ENCODE assay signal across 19 cellular contexts in genomic region chr3:98185180-98185579, GRCh38. TPM values are rescaled to one million over a fixed set of nuclear protein-coding genes. Genes with fewer than 3 reads are reported as not detected.
DNase-seq lines count a peak whose midpoint lies in the region; ATAC-seq, FAIRE-seq and TF ChIP-seq lines count a peak whose summit lies in the region.
"Had no signal": no experiment of that assay in that cellular context is flagged by ENCODE, and none has a peak within 500 bp of the region (broad histone marks: within the 10 kb centered on the region; RNA-seq: fewer than 3 reads in every experiment).

No MANE protein-coding gene starts in this region.

- H3K4me1 Mint-ChIP-seq in MCF 10A (ENCODE audit: insufficient read depth, unreplicated experiment): no peaks in the 10 kb centered on the region
- H3K4me1 Mint-ChIP-seq in type B pancreatic cell (ENCODE audit: unreplicated experiment): no peaks in the 10 kb centered on the region
- H3K4me1 Mint-ChIP-seq: activated naive CD8-positive, alpha-beta T cell treated with anti-CD3 and anti-CD28 coated beads, Interleukin-2, amount 50 U/mL, for 24 hours had no signal

- H3K4me3 ChIP-seq in breast epithelium (no peak overlapping the region), GM12878 (no peak overlapping the region)
- H3K4me3 ChIP-seq: A549, gastrocnemius medialis, stomach had no signal

- RAD21 ChIA-PET in GM12878 (lab: Charles Lee; ENCODE audit: unreplicated experiment): interaction anchor here (1.0 to 1.2 kb wide), 5 partner anchors 12 to 387 kb away, joined by 3 to 6 read pairs (median 3); no protein-coding TSS in a partner anchor

- H3K9ac ChIP-seq in GM12878 (ENCODE audit: control insufficient read depth, insufficient read depth, low read length): no peak overlapping the region

- no peak for FAIRE-seq in GM12878 (lab: Jason Lieb, UNC)
- FAIRE-seq: A549 had no signal

- no peaks in the 10 kb centered on the region for H3K9me3 Mint-ChIP-seq in MCF 10A (ENCODE audit: unreplicated experiment)
- H3K9me3 Mint-ChIP-seq in type B pancreatic cell: no peaks in the 10 kb centered on the region
- H3K9me3 Mint-ChIP-seq: activated naive CD8-positive, alpha-beta T cell treated with anti-CD3 and anti-CD28 coated beads, Interleukin-2, amount 50 U/mL, for 24 hours; T-helper 1 cell treated with Interleukin-12 subunit alpha and Interleukin-12 subunit beta and Interleukin-4 antibody, amounts not matched to agents 30 μg/mL and 1 μg/mL, for 36 hours had no signal

- no peaks in the 10 kb centered on the region for H3K79me2 ChIP-seq in GM12878 (ENCODE audit: control insufficient read depth, insufficient read depth, low read length)

- DNase-seq in MCF 10A (ENCODE audit: unreplicated experiment): peak; percentile 18
- no peak for DNase-seq in breast epithelium (ENCODE audit: low spot score in 2 of 2)
- peak; percentile 54 for DNase-seq in NCI-H82 (lab: John Stamatoyannopoulos, UW)
- DNase-seq in GM12878 (ENCODE audit: low read depth, low spot score): no peak
- DNase-seq in type B pancreatic cell (ENCODE audit: extremely low spot score, unreplicated experiment): no peak
- DNase-seq in dermis blood vessel endothelial cell: no peak
- DNase-seq in CD1c-positive myeloid dendritic cell (ENCODE audit: extremely low spot score): no peak
- no peak for DNase-seq in activated CD8-positive, alpha-beta memory T cell treated with anti-CD3 and anti-CD28 coated beads, Interleukin-2, amount 50 U/mL, for 48 hours
- DNase-seq: activated naive CD8-positive, alpha-beta T cell treated with anti-CD3 and anti-CD28 coated beads, Interleukin-2, amount 50 U/mL, for 24 hours; activated T-cell treated with anti-CD3 and anti-CD28 coated beads, Interleukin-2, amount 50 U/mL, for 48 hours; COR-L47; gastrocnemius medialis; HFFc6; NCI-H1105; RPMI8226; stomach had no signal

- no peak overlapping the region for H3K27ac Mint-ChIP-seq in MCF 10A (ENCODE audit: low read depth, unreplicated experiment)
- no peak overlapping the region for H3K27ac Mint-ChIP-seq in type B pancreatic cell
- H3K27ac Mint-ChIP-seq: activated naive CD8-positive, alpha-beta T cell treated with anti-CD3 and anti-CD28 coated beads, Interleukin-2, amount 50 U/mL, for 24 hours; HFFc6; T-helper 1 cell treated with Interleukin-12 subunit alpha and Interleukin-12 subunit beta and Interleukin-4 antibody, amounts not matched to agents 30 μg/mL and 1 μg/mL, for 36 hours had no signal

- TF ChIP-seq EP300 in GM12878 (IDR thresholded peaks at IDR 0.05; ENCODE audit: borderline replicate concordance in 1 of 2, control insufficient read depth in 1 of 2, low read depth in 2 of 2, low read length in 2 of 2): no peak

- no peaks in the 10 kb centered on the region for H3K27me3 Mint-ChIP-seq in MCF 10A (ENCODE audit: insufficient read depth, unreplicated experiment)
- no peaks in the 10 kb centered on the region for H3K27me3 Mint-ChIP-seq in type B pancreatic cell
- H3K27me3 Mint-ChIP-seq: activated naive CD8-positive, alpha-beta T cell treated with anti-CD3 and anti-CD28 coated beads, Interleukin-2, amount 50 U/mL, for 24 hours had no signal

- CTCF ChIA-PET in MCF 10A (lab: Yijun Ruan, JAX) (interaction anchor here (0.7 kb wide), 1 partner anchor 144 kb away, joined by 4 read pairs; no protein-coding TSS in a partner anchor), GM12878 (lab: Yijun Ruan, JAX) (interaction anchor here (0.6 to 6.6 kb wide), 10 partner anchors 89 to 628 kb away, joined by 3 to 64 read pairs (median 4); no protein-coding TSS in a partner anchor)

- TF ChIP-seq CTCF in MCF 10A (IDR thresholded peaks at IDR 0.05; ENCODE audit: unreplicated experiment): no peak
- TF ChIP-seq CTCF in breast epithelium (IDR thresholded peaks at IDR 0.05): no peak
- peak; percentile 8 to 39 (median 31); a peak in 3 of 6 replicates for TF ChIP-seq CTCF in GM12878 (IDR thresholded peaks at IDR 0.05 in 2 of 3, conservative IDR thresholded peaks at IDR 0.05 in 1 of 3; ENCODE audit: control insufficient read depth in 2 of 3, extremely low read depth in 1 of 3, insufficient read depth in 1 of 3, low read depth in 3 of 3, low read length in 3 of 3)
- TF ChIP-seq CTCF in type B pancreatic cell (conservative IDR thresholded peaks at IDR 0.05): peak; percentile 15

- H2AFZ ChIP-seq in GM12878 (ENCODE audit: control insufficient read depth, low read depth, low read length): no peak overlapping the region

- intact Hi-C loops in MCF 10A (cut with micrococcal nuclease): loop anchor here (2.0 kb wide), 1 partner anchor 146 kb away; no protein-coding TSS in a partner anchor
- intact Hi-C loops in breast epithelium (cut with DNase I; ENCODE audit: low total_unique reads): no loop called here
- intact Hi-C loops in GM12878 (cut with micrococcal nuclease; ENCODE audit: unreplicated experiment): loop anchor here (1.0 kb wide), 1 partner anchor 146 kb away; no protein-coding TSS in a partner anchor

- H3K4me2 ChIP-seq in GM12878 (ENCODE audit: control insufficient read depth, insufficient read depth): no peak overlapping the region
- H3K4me2 ChIP-seq: A549 had no signal

- H3K9me3 ChIP-seq in breast epithelium: no peaks in the 10 kb centered on the region
- H3K9me3 ChIP-seq in GM12878 (replicated peaks; ENCODE audit: control insufficient read depth, insufficient read depth, low read length): no peaks in the 10 kb centered on the region
- H3K9me3 ChIP-seq: A549, gastrocnemius medialis, stomach had no signal

- peak; percentile 30 for TF ChIP-seq RAD21 in GM12878 (IDR thresholded peaks at IDR 0.05; ENCODE audit: insufficient read depth, low read depth, low read length)

- POLR2A ChIA-PET in MCF 10A (lab: Yijun Ruan, JAX): no interaction called here
- POLR2A ChIA-PET in GM12878 (lab: Charles Lee): interaction anchor here (1.4 kb wide), 1 partner anchor 40 kb away, joined by 3 read pairs; no protein-coding TSS in a partner anchor

- BruUV-seq in MCF 10A (replicated peaks; lab: Mats Ljungman, UMichigan) (no TSS peak), GM12878 (replicated peaks; lab: Mats Ljungman, UMichigan) (no TSS peak)

- no peak overlapping the region for H3K4me3 Mint-ChIP-seq in MCF 10A (ENCODE audit: unreplicated experiment)
- H3K4me3 Mint-ChIP-seq in type B pancreatic cell: no peak overlapping the region
- H3K4me3 Mint-ChIP-seq: activated naive CD8-positive, alpha-beta T cell treated with anti-CD3 and anti-CD28 coated beads, Interleukin-2, amount 50 U/mL, for 24 hours; HFFc6; T-helper 1 cell treated with Interleukin-12 subunit alpha and Interleukin-12 subunit beta and Interleukin-4 antibody, amounts not matched to agents 30 μg/mL and 1 μg/mL, for 36 hours had no signal

- H3K27ac ChIP-seq in breast epithelium: no peak overlapping the region
- no peak overlapping the region for H3K27ac ChIP-seq in GM12878 (ENCODE audit: control insufficient read depth, insufficient read depth)
- H3K27ac ChIP-seq: A549, gastrocnemius medialis, stomach had no signal

- ATAC-seq in GM12878: peak; percentile 27; the same call in 1 of the 3 replicates
- ATAC-seq: activated naive CD8-positive, alpha-beta T cell treated with anti-CD3 and anti-CD28 coated beads, Interleukin-2, amount 50 U/mL, for 24 hours; gastrocnemius medialis had no signal

- no peaks in the 10 kb centered on the region for H3K4me1 ChIP-seq in breast epithelium
- H3K4me1 ChIP-seq in GM12878 (ENCODE audit: control insufficient read depth, insufficient read depth, low read length): no peaks in the 10 kb centered on the region
- H3K4me1 ChIP-seq: A549, gastrocnemius medialis, stomach had no signal

- in situ Hi-C loops in GM12878 (cut with MboI): loop anchor here (5.0 kb wide), 1 partner anchor 142 kb away; no protein-coding TSS in a partner anchor

- TF ChIP-seq POLR2A in breast epithelium (IDR thresholded peaks at IDR 0.05) (no peak), GM12878 (IDR thresholded peaks at IDR 0.05; ENCODE audit: low read depth, low read length) (no peak)

- no peaks in the 10 kb centered on the region for H3K27me3 ChIP-seq in breast epithelium
- H3K27me3 ChIP-seq in GM12878 (replicated peaks in 1 of 2; ENCODE audit: control insufficient read depth in 2 of 2, insufficient read depth in 2 of 2, low read length in 1 of 2): no peaks in the 10 kb centered on the region
- H3K27me3 ChIP-seq: gastrocnemius medialis, stomach had no signal

- SMC1A ChIA-PET in GM12878 (lab: Charles Lee; ENCODE audit: uncharacterized antibody, unreplicated experiment): interaction anchor here (0.7 to 3.7 kb wide), 8 partner anchors 13 to 157 kb away, joined by 3 to 22 read pairs (median 4); no protein-coding TSS in a partner anchor

- H3K36me3 ChIP-seq in breast epithelium (no peaks in the 10 kb centered on the region), GM12878 (ENCODE audit: control insufficient read depth in 2 of 2, insufficient read depth in 2 of 2, low read length in 1 of 2) (no peaks in the 10 kb centered on the region)
- H3K36me3 ChIP-seq: gastrocnemius medialis, stomach had no signal

- H3K36me3 Mint-ChIP-seq in MCF 10A (ENCODE audit: insufficient read depth, unreplicated experiment) (no peaks in the 10 kb centered on the region), type B pancreatic cell (no peaks in the 10 kb centered on the region)

- H4K20me1 ChIP-seq in GM12878 (ENCODE audit: control insufficient read depth, insufficient read depth): no peaks in the 10 kb centered on the region

RNA-seq across cellular contexts. Expression of gene OR5H15, which starts 18.7 kb away (rescaled TPM):
- total RNA-seq in MCF 10A (2022) (not detected in 2 replicates), breast epithelium (not detected), GM12878 (2014; rRNA removed) (not detected in 2 replicates), GM12878 (2014; rRNA removed; fragmentation: Illumina TruSeq; extraction: Trizol) (not detected in 2 replicates), GM12878 (2021) (not detected in 2 replicates), type B pancreatic cell (ENCODE audit: low replicate concordance) (not detected in 2 replicates), dermis blood vessel endothelial cell (not detected in 2 replicates)
- not detected in 2 replicates for total RNA-seq in GM12878 (2013; cell fraction: nucleolus; rRNA removed)
- not detected for polyA plus RNA-seq in GM12878 (2011; ENCODE audit: low read depth)
- polyA plus RNA-seq in GM12878 (2011; rRNA removed) (not detected in 2 replicates), GM12878 (2014; fragmentation: Illumina TruSeq; extraction: Trizol) (not detected in 2 replicates), GM12878 (2014; fragmentation: Nextera tagmentation; extraction: Ambion mirVana) (not detected), GM12878 (2014; rRNA removed) (not detected in 2 replicates), GM12878 (2016; fragmentation: Nextera tagmentation; extraction: Ambion mirVana) (not detected)
- polyA plus RNA-seq in GM12878 (2011; cell fraction: cytosol; rRNA removed): not detected in 2 replicates
- polyA plus RNA-seq in GM12878 (2011; cell fraction: nucleus; rRNA removed): not detected in 2 replicates
- polyA plus RNA-seq in GM12878 (2012): not detected in 2 replicates
- not detected in 2 replicates for polyA minus RNA-seq in GM12878 (2011; rRNA and poly(A)+ RNA removed)
- polyA minus RNA-seq in GM12878 (2011; cell fraction: cytosol; rRNA and poly(A)+ RNA removed): not detected in 2 replicates
- polyA minus RNA-seq in GM12878 (2011; cell fraction: nucleus; rRNA and poly(A)+ RNA removed): not detected in 2 replicates
- total RNA-seq: gastrocnemius medialis, HFFc6, mesenteric fat pad, stomach had no signal
- polyA plus RNA-seq: A549, stomach had no signal

RNA-seq across cellular contexts. Expression of gene OR5H14, which starts 37.9 kb away (rescaled TPM):
- total RNA-seq in MCF 10A (2022) (not detected in 2 replicates), breast epithelium (not detected), GM12878 (2014; rRNA removed) (not detected in 2 replicates), GM12878 (2014; rRNA removed; fragmentation: Illumina TruSeq; extraction: Trizol) (not detected in 2 replicates), GM12878 (2021) (not detected in 2 replicates), type B pancreatic cell (ENCODE audit: low replicate concordance) (not detected in 2 replicates), dermis blood vessel endothelial cell (under 0.01 TPM in 1 of 2 replicates, not detected in the other)
- not detected in 2 replicates for total RNA-seq in GM12878 (2013; cell fraction: nucleolus; rRNA removed)
- not detected for polyA plus RNA-seq in GM12878 (2011; ENCODE audit: low read depth)
- polyA plus RNA-seq in GM12878 (2011; rRNA removed) (not detected in 2 replicates), GM12878 (2014; fragmentation: Illumina TruSeq; extraction: Trizol) (not detected in 2 replicates), GM12878 (2014; fragmentation: Nextera tagmentation; extraction: Ambion mirVana) (not detected), GM12878 (2014; rRNA removed) (not detected in 2 replicates), GM12878 (2016; fragmentation: Nextera tagmentation; extraction: Ambion mirVana) (not detected)
- not detected in 2 replicates for polyA plus RNA-seq in GM12878 (2011; cell fraction: cytosol; rRNA removed)
- not detected in 2 replicates for polyA plus RNA-seq in GM12878 (2011; cell fraction: nucleus; rRNA removed)
- not detected in 2 replicates for polyA plus RNA-seq in GM12878 (2012)
- polyA minus RNA-seq in GM12878 (2011; rRNA and poly(A)+ RNA removed): not detected in 2 replicates
- polyA minus RNA-seq in GM12878 (2011; cell fraction: cytosol; rRNA and poly(A)+ RNA removed): not detected in 2 replicates
- not detected in 2 replicates for polyA minus RNA-seq in GM12878 (2011; cell fraction: nucleus; rRNA and poly(A)+ RNA removed)
- total RNA-seq: gastrocnemius medialis, HFFc6, mesenteric fat pad, stomach had no signal
- polyA plus RNA-seq: A549, stomach had no signal

RNA-seq across cellular contexts. Expression of gene OR5H1, which starts 54.7 kb away (rescaled TPM):
- total RNA-seq in MCF 10A (2022): not detected in 2 replicates
- not detected for total RNA-seq in breast epithelium
- total RNA-seq in GM12878 (2013; cell fraction: nucleolus; rRNA removed): not detected in 2 replicates
- not detected in 2 replicates for total RNA-seq in GM12878 (2014; rRNA removed)
- not detected in 2 replicates for total RNA-seq in GM12878 (2014; rRNA removed; fragmentation: Illumina TruSeq; extraction: Trizol)
- not detected in 2 replicates for total RNA-seq in GM12878 (2021)
- polyA plus RNA-seq in GM12878 (2011; ENCODE audit: low read depth): not detected
- polyA plus RNA-seq in GM12878 (2011; rRNA removed): not detected in 2 replicates
- not detected in 2 replicates for polyA plus RNA-seq in GM12878 (2011; cell fraction: cytosol; rRNA removed)
- polyA plus RNA-seq in GM12878 (2011; cell fraction: nucleus; rRNA removed): not detected in 2 replicates
- polyA plus RNA-seq in GM12878 (2012): not detected in 2 replicates
- polyA plus RNA-seq in GM12878 (2014; fragmentation: Illumina TruSeq; extraction: Trizol): not detected in 2 replicates
- not detected for polyA plus RNA-seq in GM12878 (2014; fragmentation: Nextera tagmentation; extraction: Ambion mirVana)
- not detected in 2 replicates for polyA plus RNA-seq in GM12878 (2014; rRNA removed)
- not detected for polyA plus RNA-seq in GM12878 (2016; fragmentation: Nextera tagmentation; extraction: Ambion mirVana)
- not detected in 2 replicates for polyA minus RNA-seq in GM12878 (2011; rRNA and poly(A)+ RNA removed)
- not detected in 2 replicates for polyA minus RNA-seq in GM12878 (2011; cell fraction: cytosol; rRNA and poly(A)+ RNA removed)
- polyA minus RNA-seq in GM12878 (2011; cell fraction: nucleus; rRNA and poly(A)+ RNA removed): not detected in 2 replicates
- total RNA-seq in type B pancreatic cell (ENCODE audit: low replicate concordance): not detected in 2 replicates
- not detected in 2 replicates for total RNA-seq in dermis blood vessel endothelial cell
- total RNA-seq: gastrocnemius medialis, HFFc6, mesenteric fat pad, stomach had no signal
- polyA plus RNA-seq: A549, stomach had no signal

Comparison
In these comparisons a context has a peak if more than half of its experiments do, and no peak if none do; other contexts are left out.
1. DNase-seq: peak in MCF 10A (single experiment) and NCI-H82 (single experiment); none in breast epithelium (0 of 2), GM12878 (single experiment), type B pancreatic cell (single experiment), dermis blood vessel endothelial cell (single experiment), CD1c-positive myeloid dendritic cell (single experiment) and activated CD8-positive, alpha-beta memory T cell treated with anti-CD3 and anti-CD28 coated beads, Interleukin-2, amount 50 U/mL, for 48 hours (single experiment).
2. CTCF ChIP-seq: peak in GM12878 (3 of 3) and type B pancreatic cell (single experiment); none in MCF 10A (single experiment) and breast epithelium (0 of 3).